ENCODE assay signal across 16 cellular contexts in genomic region chr5:151805414-151806225, GRCh38. TPM values are rescaled to one million over a fixed set of nuclear protein-coding genes. Genes with fewer than 3 reads are reported as not detected.
DNase-seq lines count a peak whose midpoint lies in the region; ATAC-seq and TF ChIP-seq lines count a peak whose summit lies in the region.
"Had no signal": no experiment of that assay in that cellular context is flagged by ENCODE, and none has a peak within 500 bp of the region (broad histone marks: within the 10 kb centered on the region; RNA-seq: fewer than 3 reads in every experiment).

No MANE protein-coding gene starts in this region.

- H3K36me3 Mint-ChIP-seq in activated CD8-positive, alpha-beta memory T cell treated with anti-CD3 and anti-CD28 coated beads, Interleukin-2, amount 10 ng/mL, durations not matched to agents 7 days and 5 days = peaks cover 76% of the 10 kb centered on the region

- peaks cover 31 to 57% of the 10 kb centered on the region in 2 experiments for H3K79me1 ChIP-seq in IMR-90 (ENCODE audit: low read depth in 1 of 2, low read length in 2 of 2)

- H2BK15ac ChIP-seq in IMR-90 (ENCODE audit: low read depth, low read length) = no peak overlapping the region

- H3K27me3 ChIP-seq in IMR-90 (ENCODE audit: control insufficient read depth, insufficient read depth, low read length) (no peaks in the 10 kb centered on the region), psoas muscle (ENCODE audit: insufficient read depth in 3 of 3, low read length in 2 of 3) (no peaks in the 10 kb centered on the region), WERI-Rb-1 (ENCODE audit: insufficient read depth, low read depth, severe bottlenecking) (no peaks in the 10 kb centered on the region)
- H3K27me3 ChIP-seq: pancreas had no signal

- peaks cover 19% of the 10 kb centered on the region; the same call in 1 of the 2 replicates for H4K20me1 ChIP-seq in IMR-90 (ENCODE audit: insufficient read depth, low read length)

- no peak for TF ChIP-seq POLR2A in IMR-90 (IDR thresholded peaks at IDR 0.05; ENCODE audit: low read depth, low read length)

- H3K56ac ChIP-seq in IMR-90 (ENCODE audit: extremely low read depth, insufficient read depth, low read length) = no peak overlapping the region

- no peak overlapping the region for H2BK120ac ChIP-seq in IMR-90 (ENCODE audit: low read depth, low read length)

- no peak overlapping the region for H2AK9ac ChIP-seq in IMR-90 (replicated peaks; ENCODE audit: low read depth, low read length, poor library complexity)

- no peak overlapping the region for H3K14ac ChIP-seq in IMR-90 (replicated peaks; ENCODE audit: low read depth, low read length)

- H3K27me3 Mint-ChIP-seq in activated CD8-positive, alpha-beta memory T cell treated with anti-CD3 and anti-CD28 coated beads, Interleukin-2, amount 10 ng/mL, durations not matched to agents 7 days and 5 days = no peaks in the 10 kb centered on the region

- no peak overlapping the region for H4K91ac ChIP-seq in IMR-90 (ENCODE audit: insufficient read depth, low read depth, low read length)

- TF ChIP-seq CTCF in IMR-90 (conservative IDR thresholded peaks at IDR 0.05; ENCODE audit: low read depth, low read length) (no peak), psoas muscle (IDR thresholded peaks at IDR 0.05) (no peak), WERI-Rb-1 (IDR thresholded peaks at IDR 0.05; ENCODE audit: low read depth, low read length) (no peak)

- POLR2A ChIA-PET in IMR-90 (lab: Charles Lee; ENCODE audit: unreplicated experiment) = interaction anchor here (1.3 kb wide), 1 partner anchor 118 kb away, joined by 3 read pairs; no protein-coding TSS in a partner anchor

- H2BK5ac ChIP-seq in IMR-90 (ENCODE audit: low read depth, low read length, poor library complexity, severe bottlenecking) = no peak overlapping the region

- peaks cover 19% of the 10 kb centered on the region for H3K4me1 Mint-ChIP-seq in activated CD8-positive, alpha-beta memory T cell treated with anti-CD3 and anti-CD28 coated beads, Interleukin-2, amount 10 ng/mL, durations not matched to agents 7 days and 5 days
- H3K4me1 Mint-ChIP-seq: WTC11 had no signal

- no peak overlapping the region for H4K5ac ChIP-seq in IMR-90 (ENCODE audit: low read depth, low read length)

- in situ Hi-C loops in IMR-90 (cut with MboI; ENCODE audit: low sequenced_read_pairs) = no loop called here

- no peak overlapping the region for H3K18ac ChIP-seq in IMR-90 (ENCODE audit: low read depth, low read length)

- H3K4me1 ChIP-seq in IMR-90 (ENCODE audit: control insufficient read depth, insufficient read depth, low read length) (peaks cover 1% of the 10 kb centered on the region; the same call in 1 of the 2 replicates), psoas muscle (peaks cover 7% of the 10 kb centered on the region)
- H3K4me1 ChIP-seq: pancreas had no signal

- no peak overlapping the region for H3K27ac Mint-ChIP-seq in activated CD8-positive, alpha-beta memory T cell treated with anti-CD3 and anti-CD28 coated beads, Interleukin-2, amount 10 ng/mL, durations not matched to agents 7 days and 5 days
- H3K27ac Mint-ChIP-seq: WTC11 had no signal

- peaks cover 3% of the 10 kb centered on the region; the same call in 1 of the 2 replicates for H3K9me1 ChIP-seq in IMR-90 (ENCODE audit: insufficient read depth, low read length)

- DNase-seq in EH (ENCODE audit: low read depth) (peak; percentile 45), IMR-90 (peak; percentile 54), fibroblast of gingiva (ENCODE audit: low read depth) (peak; percentile 78), psoas muscle (no peak), ecto neural progenitor cell (ENCODE audit: low spot score) (no peak), WERI-Rb-1 (no peak)
- no peak for DNase-seq in activated CD8-positive, alpha-beta memory T cell treated with anti-CD3 and anti-CD28 coated beads, Interleukin-2, amount 10 ng/mL, durations not matched to agents 7 days and 5 days
- DNase-seq: DMS 273 treated with DMSO at 0.1 percent for 48 hours; NCI-H524 treated with DMSO at 0.1 percent for 48 hours; pancreas; stimulated activated CD4-positive, alpha-beta T cell treated with anti-CD3 and anti-CD28 coated beads, Interleukin-2, amount 100 ng/mL, for 24 hours; stimulated activated naive CD4-positive, alpha-beta T cell had no signal

- no peak overlapping the region for H3K23ac ChIP-seq in IMR-90 (ENCODE audit: low read depth, low read length)

- no peak for TF ChIP-seq RAD21 in IMR-90 (IDR thresholded peaks at IDR 0.05; ENCODE audit: low read length)

- no peak overlapping the region for H2AFZ ChIP-seq in IMR-90 (replicated peaks; ENCODE audit: low read length, poor library complexity)

- dilution Hi-C loops in IMR-90 (cut with HindIII; ENCODE audit: low sequenced_read_pairs, unreplicated experiment) = no loop called here

- H3K4me3 ChIP-seq in IMR-90 (ENCODE audit: insufficient read depth, low read depth, low read length) (no peak overlapping the region), psoas muscle (no peak overlapping the region), WERI-Rb-1 (ENCODE audit: low read depth, low read length) (no peak overlapping the region)
- H3K4me3 ChIP-seq: pancreas had no signal

- H3K27ac ChIP-seq in IMR-90 (ENCODE audit: insufficient read depth, low read length) (no peak overlapping the region), psoas muscle (no peak overlapping the region), WERI-Rb-1 (no peak overlapping the region)
- H3K27ac ChIP-seq: HL-60, pancreas, RWPE1 had no signal

- H3K4me3 Mint-ChIP-seq in activated CD8-positive, alpha-beta memory T cell treated with anti-CD3 and anti-CD28 coated beads, Interleukin-2, amount 10 ng/mL, durations not matched to agents 7 days and 5 days = no peak overlapping the region
- H3K4me3 Mint-ChIP-seq: WTC11 had no signal

- no peak overlapping the region for H2AK5ac ChIP-seq in IMR-90 (ENCODE audit: low read depth, low read length)

- no peak overlapping the region for H2BK20ac ChIP-seq in IMR-90 (ENCODE audit: low read depth, low read length)

- no peak overlapping the region for H3K9ac ChIP-seq in IMR-90 (ENCODE audit: low read depth, low read length)

- H3K9me3 ChIP-seq in IMR-90 (ENCODE audit: control insufficient read depth, insufficient read depth, low read length) (no peaks in the 10 kb centered on the region), psoas muscle (no peaks in the 10 kb centered on the region), WERI-Rb-1 (ENCODE audit: severe bottlenecking) (no peaks in the 10 kb centered on the region)
- H3K9me3 ChIP-seq: pancreas had no signal

- BruUV-seq in IMR-90 (replicated peaks; lab: Mats Ljungman, UMichigan) = no TSS peak

- intact Hi-C loops in IMR-90 (cut with micrococcal nuclease) = no loop called here
- intact Hi-C loops in psoas muscle (cut with DNase I) = no loop called here

- H3K4me2 ChIP-seq in IMR-90 (ENCODE audit: low read depth, low read length) = no peak overlapping the region

- ATAC-seq in IMR-90 (ENCODE audit: low read depth) (peak; percentile 41), psoas muscle (peak; percentile 24 to 56 (median 45))
- ATAC-seq in activated CD8-positive, alpha-beta memory T cell treated with anti-CD3 and anti-CD28 coated beads, Interleukin-2, amount 10 ng/mL, durations not matched to agents 7 days and 5 days = no peak
- ATAC-seq: left lobe of liver, WTC11 had no signal

- peaks cover 30% of the 10 kb centered on the region for H3K36me3 ChIP-seq in IMR-90 (ENCODE audit: control insufficient read depth, insufficient read depth, low read length)
- peaks cover 7 to 88% of the 10 kb centered on the region in 2 donors for H3K36me3 ChIP-seq in psoas muscle (ENCODE audit: insufficient read depth in 1 of 2, low read depth in 1 of 2)
- peaks cover 87% of the 10 kb centered on the region for H3K36me3 ChIP-seq in WERI-Rb-1

- no peaks in the 10 kb centered on the region for H3K9me3 Mint-ChIP-seq in activated CD8-positive, alpha-beta memory T cell treated with anti-CD3 and anti-CD28 coated beads, Interleukin-2, amount 10 ng/mL, durations not matched to agents 7 days and 5 days (ENCODE audit: low read depth)
- H3K9me3 Mint-ChIP-seq: WTC11 had no signal

- CTCF ChIA-PET in IMR-90 (lab: Yijun Ruan, JAX) = no interaction called here
- CTCF ChIA-PET in activated CD8-positive, alpha-beta memory T cell treated with anti-CD3 and anti-CD28 coated beads, Interleukin-2, amount 10 ng/mL, durations not matched to agents 7 days and 5 days (lab: Charles Lee) = interaction anchor here (1.4 to 1.7 kb wide), 2 partner anchors 11 to 20 kb away, joined by 5 to 7 read pairs; no protein-coding TSS in a partner anchor

- H4K8ac ChIP-seq in IMR-90 (ENCODE audit: low read depth in 2 of 2, low read length in 2 of 2) = no peak overlapping the region

- no CpG with 5 or more reads among the region's 3 CpGs for WGBS in IMR-90 (ENCODE audit: extremely low coverage in 2 of 2, insufficient read length in 1 of 2), 2 experiments
- WGBS in psoas muscle, 3 donors = 93 to 97% (median 96%) methylated on average over 3 of the region's 3 CpGs

- H3K4ac ChIP-seq in IMR-90 (ENCODE audit: low read depth, low read length) = no peak overlapping the region

TF ChIP-seq in IMR-90, 13 proteins besides CTCF, POLR2A, EP300 and RAD21 (continues in another document):
- TF ChIP-seq CHD1 (IDR thresholded peaks at IDR 0.05; ENCODE audit: low read depth, low read length) (no peak), SMC3 (IDR thresholded peaks at IDR 0.05; ENCODE audit: low read depth, low read length) (no peak), MAFK (IDR thresholded peaks at IDR 0.05; ENCODE audit: low read depth, low read length) (no peak), BHLHE40 (IDR thresholded peaks at IDR 0.05; ENCODE audit: low read depth, low read length) (no peak), MXI1 (IDR thresholded peaks at IDR 0.05; ENCODE audit: borderline replicate concordance, low read depth, low read length) (no peak), RFX5 (IDR thresholded peaks at IDR 0.05; ENCODE audit: low read depth, low read length) (no peak), NFE2L2 (IDR thresholded peaks at IDR 0.05; ENCODE audit: low read depth, low read length) (no peak)

RNA-seq across cellular contexts. Expression of gene G3BP1, which starts 33.9 kb away (rescaled TPM):
- total RNA-seq in IMR-90 (2012; rRNA removed) = 272 and 482 TPM in 2 replicates
- polyA plus RNA-seq in IMR-90 (2012; rRNA removed) = 32.8 and 40.2 TPM in 2 replicates
- polyA plus RNA-seq in IMR-90 (2012; cell fraction: cytosol; rRNA removed) = 11.6 and 22.4 TPM in 2 replicates
- polyA plus RNA-seq in IMR-90 (2012; cell fraction: nucleus; rRNA removed; ENCODE audit: low replicate concordance) = 6.2 and 28.5 TPM in 2 replicates
- 100 to 1,000 TPM; 132 to 230 (median 154) TPM for total RNA-seq in psoas muscle
- polyA plus RNA-seq in psoas muscle = 100 to 1,000 TPM in 1 of 3 donors, 10 to 100 TPM in 2; 47.0 to 123 (median 58.2) TPM
- 100 to 1,000 TPM; 192 to 279 TPM for total RNA-seq in activated CD8-positive, alpha-beta memory T cell treated with anti-CD3 and anti-CD28 coated beads, Interleukin-2, amount 10 ng/mL, durations not matched to agents 7 days and 5 days

RNA-seq across cellular contexts. Expression of gene ATOX1, which starts 47.2 kb away (rescaled TPM):
- total RNA-seq in IMR-90 (2012; rRNA removed) (56.3 and 76.7 TPM in 2 replicates), psoas muscle (10 to 100 TPM; 28.7 to 46.9 (median 40.7) TPM)
- polyA plus RNA-seq in IMR-90 (2012; rRNA removed) (360 and 398 TPM in 2 replicates), psoas muscle (10 to 100 TPM; 60.5 to 99.1 (median 80.3) TPM)
- polyA plus RNA-seq in IMR-90 (2012; cell fraction: cytosol; rRNA removed) = 336 and 385 TPM in 2 replicates
- 87.4 and 97.2 TPM in 2 replicates for polyA plus RNA-seq in IMR-90 (2012; cell fraction: nucleus; rRNA removed; ENCODE audit: low replicate concordance)
- 10 to 100 TPM; 72.6 to 78.1 TPM for total RNA-seq in activated CD8-positive, alpha-beta memory T cell treated with anti-CD3 and anti-CD28 coated beads, Interleukin-2, amount 10 ng/mL, durations not matched to agents 7 days and 5 days

Comparison
In these comparisons a context has a peak if more than half of its experiments do, and no peak if none do; other contexts are left out.
1. DNase-seq: peak in EH (single experiment), IMR-90 (single experiment) and fibroblast of gingiva (single experiment); none in psoas muscle (0 of 2), activated CD8-positive, alpha-beta memory T cell treated with anti-CD3 and anti-CD28 coated beads, Interleukin-2, amount 10 ng/mL, durations not matched to agents 7 days and 5 days (single experiment), ecto neural progenitor cell (single experiment) and WERI-Rb-1 (single experiment).